In the genomic region with DNA sequence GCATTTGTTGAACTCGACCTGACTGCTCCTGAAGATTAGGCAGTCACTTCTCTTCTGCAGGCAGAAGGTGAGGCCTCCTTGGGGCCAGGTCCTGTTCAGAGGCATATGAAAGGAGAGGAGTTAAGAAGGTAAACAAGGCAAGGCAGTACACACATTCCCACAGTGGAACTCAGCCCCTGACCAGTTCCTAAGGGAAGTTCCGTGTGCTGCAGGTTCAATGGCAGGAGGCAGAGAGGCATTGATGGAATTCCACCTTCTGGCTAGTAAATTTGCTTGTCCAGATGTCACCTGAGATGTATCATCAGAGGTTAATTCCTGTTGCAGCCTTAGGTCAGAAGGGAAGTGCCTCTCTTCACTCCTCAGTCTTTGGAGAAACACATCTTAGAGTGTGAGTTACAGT, we compare ENCODE assay signal across 23 cellular contexts.
DNase-seq lines count a peak whose midpoint lies in the region; TF ChIP-seq lines count a peak whose summit lies in the region.
"Had no signal": no experiment of that assay in that cellular context is flagged by ENCODE, and none has a peak within 500 bp of the region (broad histone marks: within the 10 kb centered on the region; RNA-seq: fewer than 3 reads in every experiment).

No MANE protein-coding gene starts in this region.

- no peak overlapping the region for H3K56ac ChIP-seq in mesendoderm (ENCODE audit: low read length)

- no peak for TF ChIP-seq EP300 in suprapubic skin (IDR thresholded peaks at IDR 0.05)

- H3K4me3 ChIP-seq in hepatocyte (no peak overlapping the region), mesendoderm (ENCODE audit: low read length) (no peak overlapping the region), suprapubic skin (no peak overlapping the region)
- H3K4me3 ChIP-seq: BLaER1, HAP-1 had no signal

- no peak overlapping the region for H2AK5ac ChIP-seq in mesendoderm (ENCODE audit: low read length)

- H3K9ac ChIP-seq in mesendoderm (ENCODE audit: low read length), result no peak overlapping the region
- H3K9ac ChIP-seq: BLaER1 had no signal

- H2AFZ ChIP-seq in hepatocyte, result no peak overlapping the region

- H3K79me2 ChIP-seq in hepatocyte, result no peaks in the 10 kb centered on the region
- H3K79me2 ChIP-seq in mesendoderm (ENCODE audit: control insufficient read depth, insufficient read depth, low read length), result no peaks in the 10 kb centered on the region

- WGBS in hepatocyte (ENCODE audit: low lambda C conversion rate, missing lambda C conversion rate), result 51% methylated on average over 2 of the region's 2 CpGs
- WGBS in mesendoderm (ENCODE audit: extremely low coverage, insufficient coverage, low lambda C conversion rate), result no CpG with 5 or more reads among the region's 2 CpGs
- WGBS in suprapubic skin, result 51% methylated on average over 2 of the region's 2 CpGs

- H3K18ac ChIP-seq in mesendoderm (ENCODE audit: low read length), result no peak overlapping the region

- no peaks in the 10 kb centered on the region for H3K9me2 ChIP-seq in hepatocyte (replicated peaks; ENCODE audit: insufficient read depth)

- H4K20me1 ChIP-seq in hepatocyte (ENCODE audit: insufficient read depth, poor library complexity, severe bottlenecking), result no peaks in the 10 kb centered on the region
- H4K20me1 ChIP-seq: BLaER1 had no signal

- H3K4me1 ChIP-seq in hepatocyte (ENCODE audit: insufficient read depth) (peaks cover 3% of the 10 kb centered on the region), mesendoderm (ENCODE audit: control insufficient read depth, low read depth, low read length) (no peaks in the 10 kb centered on the region), suprapubic skin (no peaks in the 10 kb centered on the region)
- H3K4me1 ChIP-seq: Caco-2 had no signal

- DNase-seq in DMS53 (lab: John Stamatoyannopoulos, UW) (peak; percentile 45), DMS53 treated with DMSO at 0.1 percent for 48 hours (lab: John Stamatoyannopoulos, UW; ENCODE audit: unreplicated experiment) (no peak), hepatocyte (ENCODE audit: low spot score) (peak; percentile 19), mesendoderm (peak; percentile 18), renal cortical epithelial cell (ENCODE audit: low read depth) (peak; percentile 20), SKM-1 treated with dmso at 0.1 percent for 144 hours (lab: John Stamatoyannopoulos, UW; ENCODE audit: unreplicated experiment) (no peak), suprapubic skin (ENCODE audit: low spot score in 2 of 2) (no peak), NCI-H2171 (lab: John Stamatoyannopoulos, UW) (no peak)
- DNase-seq: ACHN; CD4-positive, alpha-beta T cell; GF-D8; KG1; MV-4-11; NCI-H1105 treated with DMSO at 0.1 percent for 48 hours; NCI-H1694; NCI-H2081; NCI-H2171 treated with DMSO at 0.1 percent for 48 hours; NCI-H524 treated with DMSO at 0.1 percent for 48 hours; Right ventricle myocardium superior had no signal

- no peaks in the 10 kb centered on the region for H3K9me3 ChIP-seq in hepatocyte (ENCODE audit: low read depth)
- no peaks in the 10 kb centered on the region for H3K9me3 ChIP-seq in suprapubic skin
- H3K9me3 ChIP-seq: BLaER1, Caco-2, HAP-1 had no signal

- H2BK120ac ChIP-seq in mesendoderm (ENCODE audit: low read depth, low read length), result no peak overlapping the region

- TF ChIP-seq CTCF in hepatocyte (IDR thresholded peaks at IDR 0.05; ENCODE audit: poor library complexity) (no peak), suprapubic skin (IDR thresholded peaks at IDR 0.05) (no peak)

- no peak overlapping the region for H2BK15ac ChIP-seq in mesendoderm (replicated peaks; ENCODE audit: low read depth)

- no peak overlapping the region for H3K4ac ChIP-seq in mesendoderm (ENCODE audit: low read depth, low read length)

- H3K23ac ChIP-seq in mesendoderm (ENCODE audit: low read length), result no peak overlapping the region

- no peak for TF ChIP-seq POLR2A in suprapubic skin (IDR thresholded peaks at IDR 0.05)

- no peak overlapping the region for H4K5ac ChIP-seq in mesendoderm (ENCODE audit: low read length)

- H3K4me2 ChIP-seq in hepatocyte, result peak overlapping the region; percentile 17
- H3K4me2 ChIP-seq in mesendoderm (ENCODE audit: low read length), result no peak overlapping the region
- H3K4me2 ChIP-seq: BLaER1 had no signal

- peak overlapping the region; percentile 22 for H3K27ac ChIP-seq in hepatocyte
- H3K27ac ChIP-seq in mesendoderm (ENCODE audit: low read depth, low read length), result no peak overlapping the region
- no peak overlapping the region for H3K27ac ChIP-seq in suprapubic skin
- H3K27ac ChIP-seq: 22Rv1, BLaER1 had no signal

- no peak overlapping the region for H4K8ac ChIP-seq in mesendoderm (ENCODE audit: low read depth, low read length)

- no peak overlapping the region for H2BK5ac ChIP-seq in mesendoderm (ENCODE audit: low read length)

- H3K36me3 ChIP-seq in hepatocyte (replicated peaks; ENCODE audit: insufficient read depth, low read depth) (no peaks in the 10 kb centered on the region), mesendoderm (ENCODE audit: control insufficient read depth, insufficient read depth, low read length) (no peaks in the 10 kb centered on the region), suprapubic skin (no peaks in the 10 kb centered on the region)
- H3K36me3 ChIP-seq: BLaER1, HAP-1 had no signal

- no peaks in the 10 kb centered on the region for H3K79me1 ChIP-seq in mesendoderm (ENCODE audit: low read length)

- H3K27me3 ChIP-seq in hepatocyte (no peaks in the 10 kb centered on the region), mesendoderm (ENCODE audit: insufficient read depth, low read length, poor library complexity) (no peaks in the 10 kb centered on the region), suprapubic skin (no peaks in the 10 kb centered on the region)
- H3K27me3 ChIP-seq: BLaER1 had no signal

Comparison
In these comparisons a context has a peak if more than half of its experiments do, and no peak if none do; other contexts are left out.
1. DNase-seq: peak in DMS53 (single experiment), hepatocyte (single experiment), mesendoderm (single experiment) and renal cortical epithelial cell (single experiment); none in DMS53 treated with DMSO at 0.1 percent for 48 hours (single experiment), SKM-1 treated with dmso at 0.1 percent for 144 hours (single experiment), suprapubic skin (0 of 2) and NCI-H2171 (single experiment).